8 cellular contexts compared by ENCODE assay signal in the genomic region with DNA sequence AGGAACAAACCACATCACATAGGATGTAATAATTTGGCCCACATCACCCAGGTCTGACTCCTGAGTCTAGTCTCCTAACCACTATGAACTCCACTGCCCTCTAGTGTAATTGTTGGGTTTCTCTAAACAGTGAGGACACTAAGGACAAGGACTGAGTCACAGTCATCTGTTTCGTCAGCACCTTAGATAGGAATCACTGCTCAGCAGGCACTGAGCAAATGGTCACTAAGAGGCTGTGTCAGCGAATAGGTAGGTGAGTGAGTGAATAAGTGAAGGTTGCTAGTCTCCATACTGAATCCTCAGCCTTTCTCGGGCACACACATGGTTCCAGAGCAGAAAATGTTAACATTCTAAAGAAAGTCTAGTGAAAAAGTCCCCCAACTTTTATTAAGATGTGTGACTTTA.
DNase-seq lines count a peak whose midpoint lies in the region; ATAC-seq and TF ChIP-seq lines count a peak whose summit lies in the region.

No MANE protein-coding gene starts in this region.

- H4K20me1 ChIP-seq in OCI-LY7 (ENCODE audit: insufficient read depth, low read length), result no peaks in the 10 kb centered on the region

- TF ChIP-seq CTCF in HL-60 (IDR thresholded peaks at IDR 0.05; ENCODE audit: insufficient read depth, low read length) (peak; percentile 11), OCI-LY7 (conservative IDR thresholded peaks at IDR 0.05; ENCODE audit: low read length) (peak; percentile 85), epithelial cell of esophagus (IDR thresholded peaks at IDR 0.05; ENCODE audit: insufficient read depth, low read depth, low read length, missing control alignments) (peak; percentile 80)

- no peak overlapping the region for H3K4me2 ChIP-seq in OCI-LY7 (ENCODE audit: low read length)

- DNase-seq in Daoy (ENCODE audit: low read depth) (peak; percentile 91), HL-60 (ENCODE audit: low read depth in 1 of 2, low spot score in 1 of 2) (peak in 1 of 2 experiments; percentile 15), OCI-LY7 (ENCODE audit: low spot score) (peak; percentile 75), epithelial cell of esophagus (ENCODE audit: low read depth) (peak; percentile 97), non-pigmented ciliary epithelial cell (ENCODE audit: low read depth) (peak; percentile 71)
- no peak for DNase-seq in stimulated activated CD4-positive, alpha-beta T cell treated with anti-CD3 and anti-CD28 coated beads, Interleukin-2, amount 100 ng/mL, for 24 hours

- H3K9me2 ChIP-seq in OCI-LY7 (ENCODE audit: insufficient read depth, low read length), result no peaks in the 10 kb centered on the region

- no peak overlapping the region for H3K4me3 ChIP-seq in HL-60 (replicated peaks; ENCODE audit: insufficient read depth, low read length)
- no peak overlapping the region for H3K4me3 ChIP-seq in OCI-LY7 (ENCODE audit: low read depth, low read length, poor library complexity, severe bottlenecking)
- H3K4me3 ChIP-seq in epithelial cell of esophagus (ENCODE audit: low read length), result no peak overlapping the region

- no peaks in the 10 kb centered on the region for H3K36me3 ChIP-seq in OCI-LY7 (ENCODE audit: insufficient read depth, low read length)

- POLR2A ChIA-PET in OCI-LY7 (lab: Charles Lee), result no interaction called here

- H3K79me2 ChIP-seq in OCI-LY7 (ENCODE audit: insufficient read depth, low read depth, low read length), result no peaks in the 10 kb centered on the region

- intact Hi-C loops in OCI-LY7 (cut with micrococcal nuclease; ENCODE audit: unreplicated experiment), result loop anchor here (1.0 kb wide), 2 partner anchors 145 to 418 kb away; no protein-coding TSS in a partner anchor

- no peaks in the 10 kb centered on the region for H3K4me1 ChIP-seq in OCI-LY7 (ENCODE audit: insufficient read depth, low read length, poor library complexity, severe bottlenecking)

- CTCF ChIA-PET in OCI-LY7 (lab: Charles Lee; ENCODE audit: unreplicated experiment), result no interaction called here

- BruUV-seq in OCI-LY7 (replicated peaks; lab: Mats Ljungman, UMichigan), result no TSS peak

- no peak overlapping the region for H2AFZ ChIP-seq in OCI-LY7 (ENCODE audit: low read length)

- no peaks in the 10 kb centered on the region for H3K9me3 ChIP-seq in OCI-LY7 (ENCODE audit: low read length)

- H3K27me3 ChIP-seq in HL-60 (ENCODE audit: insufficient read depth, poor library complexity, severe bottlenecking), result no peaks in the 10 kb centered on the region

- peak; percentile 59 for ATAC-seq in GM19467 (IDR thresholded peaks at IDR 0.05; ENCODE audit: unreplicated experiment)
- ATAC-seq in activated CD4-positive, CD25-positive, alpha-beta regulatory T cell treated with anti-CD3 and anti-CD28 coated beads, Interleukin-2, amount 50 U/mL, for 24 hours, result no peak

- H3K27ac ChIP-seq in HL-60 (replicated peaks) (no peak overlapping the region), OCI-LY7 (ENCODE audit: low read depth, low read length, poor library complexity, severe bottlenecking) (no peak overlapping the region)

Comparison
In these comparisons a context has a peak if more than half of its experiments do, and no peak if none do; other contexts are left out.
1. DNase-seq: peak in Daoy (single experiment), OCI-LY7 (single experiment), epithelial cell of esophagus (single experiment) and non-pigmented ciliary epithelial cell (single experiment); none in stimulated activated CD4-positive, alpha-beta T cell treated with anti-CD3 and anti-CD28 coated beads, Interleukin-2, amount 100 ng/mL, for 24 hours (0 of 2).
2. CTCF ChIP-seq: peak in every context shown above with its lines; median percentile 85 in OCI-LY7; 80 in epithelial cell of esophagus; 11 in HL-60.